16 cellular contexts compared by ENCODE assay signal in the genomic region with DNA sequence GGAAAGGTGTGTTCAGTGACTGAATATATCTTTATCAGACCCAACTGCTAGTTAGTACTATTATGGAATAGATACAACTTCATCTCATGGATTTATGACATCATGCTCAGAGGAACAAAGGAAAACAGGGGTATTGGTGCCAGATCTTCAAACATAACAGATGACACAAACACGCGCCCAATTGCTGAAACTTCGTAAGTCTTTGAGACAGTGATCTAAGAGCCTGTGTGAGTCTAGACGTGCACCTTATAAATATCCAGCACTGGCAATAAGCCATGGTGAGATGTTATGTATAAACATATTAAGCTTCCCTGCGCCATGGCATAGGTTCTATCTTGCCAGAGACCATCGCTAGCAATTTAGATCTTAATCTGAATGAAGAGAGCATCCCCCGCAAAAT. TPM values are rescaled to one million over a fixed set of nuclear protein-coding genes. Genes with fewer than 3 reads are reported as not detected.
DNase-seq lines count a peak whose midpoint lies in the region; ATAC-seq and TF ChIP-seq lines count a peak whose summit lies in the region.
"Had no signal": no experiment of that assay in that cellular context is flagged by ENCODE, and none has a peak within 500 bp of the region (broad histone marks: within the 10 kb centered on the region; RNA-seq: fewer than 3 reads in every experiment).

No MANE protein-coding gene starts in this region.

- H3K36me3 ChIP-seq in PC-3 (ENCODE audit: low read depth, low read length) = peaks cover 9% of the 10 kb centered on the region; the same call in 1 of the 2 replicates
- peaks cover 0 to 23% (median 15%) of the 10 kb centered on the region in 4 donors for H3K36me3 ChIP-seq in esophagus muscularis mucosa
- peaks cover 19 to 23% of the 10 kb centered on the region in 2 experiments for H3K36me3 ChIP-seq in trophoblast cell (ENCODE audit: control insufficient read depth in 1 of 2, insufficient read depth in 2 of 2, low read length in 2 of 2)

- H4K8ac ChIP-seq in H9 (replicated peaks; ENCODE audit: insufficient read length, low read depth, low read length) (no peak overlapping the region), trophoblast cell (ENCODE audit: low read depth, low read length) (no peak overlapping the region)

- H4K12ac ChIP-seq in trophoblast cell (ENCODE audit: low read depth, low read length) = no peak overlapping the region

- H2BK120ac ChIP-seq in H9 (ENCODE audit: low read depth, low read length, poor library complexity, severe bottlenecking) (no peak overlapping the region), trophoblast cell (ENCODE audit: insufficient read depth, low read length, poor library complexity) (no peak overlapping the region)

- DNase-seq in H9 (no peak), PC-3 (peak; percentile 13), esophagus muscularis mucosa (ENCODE audit: extremely low spot score) (no peak), trophoblast cell (no peak), sciatic nerve (ENCODE audit: low spot score) (no peak), putamen (ENCODE audit: low spot score) (no peak)
- DNase-seq: DMS153, NCI-H1436 treated with DMSO at 0.1 percent for 48 hours, NCI-H2081 treated with DMSO at 0.1 percent for 48 hours, NCI-H524 had no signal

- no peak overlapping the region for H3K18ac ChIP-seq in H9 (ENCODE audit: insufficient read length, low read depth, low read length)
- H3K18ac ChIP-seq in trophoblast cell (ENCODE audit: low read length) = no peak overlapping the region

- H4K5ac ChIP-seq in H9 (ENCODE audit: insufficient read length, low read depth, low read length) = no peak overlapping the region

- no peak overlapping the region for H3T11ph ChIP-seq in H9 (ENCODE audit: low read length)

- H3K27ac ChIP-seq in H9 (ENCODE audit: insufficient read length, low read depth, low read length) (no peak overlapping the region), PC-3 (ENCODE audit: low read length) (0 out of 2 replicates have a peak overlapping the region, but pooled peaks have one; percentile 78), esophagus muscularis mucosa (replicated peaks in 1 of 4) (peak overlapping the region; percentile 56 to 74 (median 68)), trophoblast cell (ENCODE audit: low read depth, low read length) (no peak overlapping the region)
- H3K27ac ChIP-seq: C4-2B, RWPE1, SJSA1 had no signal

- POLR2A ChIA-PET in PC-3 (lab: Charles Lee; ENCODE audit: unreplicated experiment) = no interaction called here

- TF ChIP-seq POLR2A in esophagus muscularis mucosa (IDR thresholded peaks at IDR 0.05; ENCODE audit: low read depth) = no peak

- H2AFZ ChIP-seq in H9 (ENCODE audit: low read length) (no peak overlapping the region), PC-3 (ENCODE audit: low read length) (no peak overlapping the region), trophoblast cell (ENCODE audit: insufficient read depth, low read length, poor library complexity) (no peak overlapping the region)

- peak overlapping the region in 2 of 3 experiments; percentile 69 to 89; a peak in 4 of 7 replicates for H3K27ac Mint-ChIP-seq in H9

- no peak overlapping the region for H2BK20ac ChIP-seq in H9 (ENCODE audit: low read depth, low read length, poor library complexity, severe bottlenecking)

- H3K27me3 ChIP-seq in H9 (ENCODE audit: insufficient read depth, low read length) = no peaks in the 10 kb centered on the region
- H3K27me3 ChIP-seq in PC-3 (ENCODE audit: low read length) = no peaks in the 10 kb centered on the region
- H3K27me3 ChIP-seq in esophagus muscularis mucosa = no peaks in the 10 kb centered on the region
- H3K27me3 ChIP-seq in trophoblast cell (ENCODE audit: insufficient read depth, low read length) = no peaks in the 10 kb centered on the region
- H3K27me3 ChIP-seq: SJSA1 had no signal

- no peak overlapping the region for H4K91ac ChIP-seq in H9 (ENCODE audit: insufficient read length, low read depth, low read length)
- H4K91ac ChIP-seq in trophoblast cell (ENCODE audit: low read depth, low read length) = no peak overlapping the region

- H2BK5ac ChIP-seq in H9 (ENCODE audit: insufficient read length, low read length) (no peak overlapping the region), trophoblast cell (ENCODE audit: low read depth, low read length, poor library complexity) (peak overlapping the region; percentile 40)

- H2AK5ac ChIP-seq in H9 (ENCODE audit: insufficient read length, low read length) (no peak overlapping the region), trophoblast cell (ENCODE audit: low read length) (no peak overlapping the region)

- H3K4me2 ChIP-seq in H9 (ENCODE audit: insufficient read depth, insufficient read length, low read length) = no peak overlapping the region
- peak overlapping the region; percentile 65; the same call in 1 of the 2 replicates for H3K4me2 ChIP-seq in PC-3 (ENCODE audit: low read length)
- no peak overlapping the region for H3K4me2 ChIP-seq in trophoblast cell (ENCODE audit: low read length)

- TF ChIP-seq CTCF in H9 (conservative IDR thresholded peaks at IDR 0.05) (no peak), PC-3 (conservative IDR thresholded peaks at IDR 0.05; ENCODE audit: low read depth, low read length) (no peak), esophagus muscularis mucosa (IDR thresholded peaks at IDR 0.05) (no peak)

- CTCF ChIA-PET in PC-3 (lab: Charles Lee) = no interaction called here

- H3K79me2 ChIP-seq in H9 (ENCODE audit: insufficient read depth, low read length) (no peaks in the 10 kb centered on the region), PC-3 (ENCODE audit: low read length) (peaks cover 15% of the 10 kb centered on the region; the same call in 1 of the 2 replicates), trophoblast cell (ENCODE audit: control insufficient read depth, insufficient read depth, low read length, poor library complexity) (no peaks in the 10 kb centered on the region)

- H3K23ac ChIP-seq in H9 (ENCODE audit: insufficient read length, low read depth, low read length) (no peak overlapping the region), trophoblast cell (ENCODE audit: low read length) (no peak overlapping the region)

- peaks cover 12 to 43% (median 38%) of the 10 kb centered on the region in 3 experiments; a peak in 6 of 7 replicates for H3K36me3 Mint-ChIP-seq in H9 (ENCODE audit: insufficient read depth in 1 of 3, low read depth in 3 of 3)

- H4K20me1 ChIP-seq in H9 (ENCODE audit: control insufficient read depth, insufficient read depth, insufficient read length) (no peaks in the 10 kb centered on the region), PC-3 (ENCODE audit: low read length) (no peaks in the 10 kb centered on the region)

- H3K4me1 Mint-ChIP-seq in H9 = peaks cover 30 to 33% of the 10 kb centered on the region in 2 experiments

- H3K4ac ChIP-seq in H9 (ENCODE audit: low read depth, low read length) (no peak overlapping the region), trophoblast cell (ENCODE audit: low read depth, low read length) (no peak overlapping the region)

- H3K4me3 Mint-ChIP-seq in H9 = no peak overlapping the region

- no peak overlapping the region for H3K56ac ChIP-seq in H9 (ENCODE audit: insufficient read length, low read depth, low read length)

- H3K9me2 ChIP-seq in PC-3 (replicated peaks; ENCODE audit: low read length) = no peaks in the 10 kb centered on the region

- no CpG with 5 or more reads among the region's 7 CpGs for WGBS in H9 (ENCODE audit: extremely low coverage, insufficient read length, low lambda C conversion rate)
- WGBS in esophagus muscularis mucosa = 49% methylated on average over 7 of the region's 7 CpGs
- no CpG with 5 or more reads among the region's 7 CpGs for WGBS in trophoblast cell (ENCODE audit: extremely low coverage, insufficient coverage, insufficient read length)

- no peak for ATAC-seq in PC-3
- ATAC-seq in sciatic nerve = no peak
- no peak for ATAC-seq in GM18502 (IDR thresholded peaks at IDR 0.05; ENCODE audit: poor library complexity, unreplicated experiment)

- H3K4me1 ChIP-seq in H9 (ENCODE audit: insufficient read depth, low read length) (peaks cover 2% of the 10 kb centered on the region; the same call in 1 of the 2 replicates), PC-3 (ENCODE audit: insufficient read depth, low read length) (peaks cover 49% of the 10 kb centered on the region), esophagus muscularis mucosa (peaks cover 26 to 42% (median 40%) of the 10 kb centered on the region in 4 donors), trophoblast cell (ENCODE audit: control insufficient read depth in 1 of 2, insufficient read depth in 2 of 2, low read length in 2 of 2) (peaks cover 0 to 5% of the 10 kb centered on the region in 2 experiments)

- H2BK15ac ChIP-seq in H9 (ENCODE audit: low read depth, low read length) = no peak overlapping the region

- TF ChIP-seq EP300 in esophagus muscularis mucosa (IDR thresholded peaks at IDR 0.05) = no peak

- no peak overlapping the region for H2BK12ac ChIP-seq in H9 (ENCODE audit: insufficient read length, low read depth, low read length)
- H2BK12ac ChIP-seq in trophoblast cell (ENCODE audit: low read length) = peak overlapping the region; percentile 49

- H3K9me3 ChIP-seq in H9 (ENCODE audit: control insufficient read depth, low read depth, low read length) (no peaks in the 10 kb centered on the region), PC-3 (ENCODE audit: low read length) (no peaks in the 10 kb centered on the region), esophagus muscularis mucosa (no peaks in the 10 kb centered on the region), trophoblast cell (ENCODE audit: insufficient read depth, low read depth, low read length) (no peaks in the 10 kb centered on the region)
- H3K9me3 ChIP-seq: A549, SJSA1 had no signal

- H3K4me3 ChIP-seq in PC-3 (ENCODE audit: low read length) = no peak overlapping the region
- no peak overlapping the region for H3K4me3 ChIP-seq in esophagus muscularis mucosa
- H3K4me3 ChIP-seq in trophoblast cell (ENCODE audit: low read depth, low read length) = no peak overlapping the region
- H3K4me3 ChIP-seq: A549, SJSA1 had no signal

- BruUV-seq in PC-3 (replicated peaks; lab: Mats Ljungman, UMichigan) = no TSS peak

- H3K23me2 ChIP-seq in H9 (ENCODE audit: insufficient read length, low read depth, low read length, poor library complexity, severe bottlenecking) = no peaks in the 10 kb centered on the region

- peaks cover 8% of the 10 kb centered on the region for H3F3A ChIP-seq in PC-3 (ENCODE audit: low read length, unreplicated experiment)

- H3K27me3 Mint-ChIP-seq in H9 (ENCODE audit: low read depth) = no peaks in the 10 kb centered on the region

- no peaks in the 10 kb centered on the region for H3K9me3 Mint-ChIP-seq in H9
- H3K9me3 Mint-ChIP-seq: HFFc6 had no signal

- H3K14ac ChIP-seq in H9 (ENCODE audit: insufficient read depth, low read length) (no peak overlapping the region), trophoblast cell (ENCODE audit: low read length) (no peak overlapping the region)

- intact Hi-C loops in PC-3 (cut with micrococcal nuclease) (loop anchor here (1.0 to 5.0 kb wide), 4 partner anchors 12 to 419 kb away; a partner anchor contains a TSS), esophagus muscularis mucosa (cut with DNase I) (loop anchor here (2.0 to 5.0 kb wide), 4 partner anchors 43 to 419 kb away; a partner anchor contains a TSS), sciatic nerve (cut with DNase I) (loop anchor here (5.0 to 10.0 kb wide), 2 partner anchors 222 to 419 kb away; no protein-coding TSS in a partner anchor)

- H3K9ac ChIP-seq in H9 (ENCODE audit: extremely low read depth, insufficient read length, low read length) = no peak overlapping the region
- H3K9ac ChIP-seq in PC-3 (ENCODE audit: low read length) = no peak overlapping the region
- H3K9ac ChIP-seq in trophoblast cell (ENCODE audit: low read length) = no peak overlapping the region

- H3K79me1 ChIP-seq in H9 (ENCODE audit: insufficient read depth, low read depth, low read length, poor library complexity, severe bottlenecking) (no peaks in the 10 kb centered on the region), trophoblast cell (ENCODE audit: low read length) (no peaks in the 10 kb centered on the region)

RNA-seq across cellular contexts. Expression of a gene that starts 42.2 kb away (rescaled TPM):
- total RNA-seq in H9 (2021) (42.5 and 47.0 TPM in 2 replicates), PC-3 (2014; rRNA removed) (31.6 and 43.7 TPM in 2 replicates), esophagus muscularis mucosa (10 to 100 TPM; 31.5 to 57.3 (median 40.4) TPM), sciatic nerve (49.2 TPM)
- 64.4 and 66.8 TPM in 2 replicates for polyA plus RNA-seq in trophoblast cell (2013)

Comparison
In these comparisons a context has a peak if more than half of its experiments do, and no peak if none do; other contexts are left out.
1. H3K27ac ChIP-seq: peak in PC-3 (single experiment) and esophagus muscularis mucosa (4 of 4); none in H9 (single experiment) and trophoblast cell (single experiment).